Comparison of ENCODE assay signal across 16 cellular contexts in genomic region chr2:145984541-145984940, GRCh38.
DNase-seq lines count a peak whose midpoint lies in the region; ATAC-seq, FAIRE-seq and TF ChIP-seq lines count a peak whose summit lies in the region.
"Had no signal": no experiment of that assay in that cellular context is flagged by ENCODE, and none has a peak within 500 bp of the region (broad histone marks: within the 10 kb centered on the region; RNA-seq: fewer than 3 reads in every experiment).

No MANE protein-coding gene starts in this region.

- no peaks in the 10 kb centered on the region for H3K36me3 ChIP-seq in breast epithelium
- H3K36me3 ChIP-seq: adrenal gland, HAP-1 had no signal

- TF ChIP-seq CTCF in MCF 10A (IDR thresholded peaks at IDR 0.05; ENCODE audit: unreplicated experiment) (no peak), breast epithelium (IDR thresholded peaks at IDR 0.05) (no peak), HFFc6 (IDR thresholded peaks at IDR 0.05) (no peak)

- POLR2A ChIA-PET in MCF 10A (lab: Yijun Ruan, JAX), result no interaction called here

- intact Hi-C loops in MCF 10A (cut with micrococcal nuclease), result no loop called here
- intact Hi-C loops in breast epithelium (cut with DNase I; ENCODE audit: low total_unique reads), result loop anchor here (5.0 kb wide), 1 partner anchor 188 kb away; no protein-coding TSS in a partner anchor

- H3K36me3 Mint-ChIP-seq in MCF 10A (ENCODE audit: insufficient read depth, unreplicated experiment) (no peaks in the 10 kb centered on the region), HFFc6 (ENCODE audit: low read depth) (no peaks in the 10 kb centered on the region)
- H3K36me3 Mint-ChIP-seq: stimulated activated naive B cell treated with anti-CD40 and anti-IgM and Interleukin-4, amounts not matched to agents 10 μg/mL and 1 μg/mL and 100 μg/mL, for 72 hours had no signal

- no peaks in the 10 kb centered on the region for H3K4me1 ChIP-seq in breast epithelium
- H3K4me1 ChIP-seq: HAP-1 had no signal

- no peaks in the 10 kb centered on the region for H3K9me3 Mint-ChIP-seq in MCF 10A (ENCODE audit: unreplicated experiment)
- H3K9me3 Mint-ChIP-seq in HFFc6, result no peaks in the 10 kb centered on the region
- H3K9me3 Mint-ChIP-seq: stimulated activated naive B cell treated with anti-CD40 and anti-IgM and Interleukin-4, amounts not matched to agents 10 μg/mL and 1 μg/mL and 100 μg/mL, for 72 hours had no signal

- no TSS peak for BruUV-seq in MCF 10A (replicated peaks; lab: Mats Ljungman, UMichigan)

- H3K27ac ChIP-seq in breast epithelium, result no peak overlapping the region
- H3K27ac ChIP-seq: adrenal gland had no signal

- no peak for ATAC-seq in GM21737 (IDR thresholded peaks at IDR 0.05; ENCODE audit: unreplicated experiment)
- ATAC-seq: stimulated activated naive B cell treated with anti-CD40 and anti-IgM and Interleukin-4, amounts not matched to agents 10 μg/mL and 1 μg/mL and 100 μg/mL, for 72 hours had no signal

- H3K27me3 Mint-ChIP-seq in MCF 10A (ENCODE audit: insufficient read depth, unreplicated experiment), result no peaks in the 10 kb centered on the region
- no peaks in the 10 kb centered on the region for H3K27me3 Mint-ChIP-seq in HFFc6 (ENCODE audit: insufficient read depth)
- H3K27me3 Mint-ChIP-seq: stimulated activated naive B cell treated with anti-CD40 and anti-IgM and Interleukin-4, amounts not matched to agents 10 μg/mL and 1 μg/mL and 100 μg/mL, for 72 hours had no signal

- H3K4me3 ChIP-seq in breast epithelium, result no peak overlapping the region
- H3K4me3 ChIP-seq: adrenal gland, HAP-1 had no signal

- no peak for TF ChIP-seq POLR2A in breast epithelium (IDR thresholded peaks at IDR 0.05)

- H3K9me3 ChIP-seq in breast epithelium, result no peaks in the 10 kb centered on the region
- H3K9me3 ChIP-seq: adrenal gland, HAP-1 had no signal

- H3K27me3 ChIP-seq in breast epithelium, result no peaks in the 10 kb centered on the region
- H3K27me3 ChIP-seq: adrenal gland had no signal

- CTCF ChIA-PET in MCF 10A (lab: Yijun Ruan, JAX), result no interaction called here

- no peak for FAIRE-seq in urothelium cell line (lab: Jason Lieb, UNC)

- H3K27ac Mint-ChIP-seq in MCF 10A (ENCODE audit: low read depth, unreplicated experiment), result no peak overlapping the region
- H3K27ac Mint-ChIP-seq in HFFc6, result no peak overlapping the region
- H3K27ac Mint-ChIP-seq: stimulated activated naive B cell treated with anti-CD40 and anti-IgM and Interleukin-4, amounts not matched to agents 10 μg/mL and 1 μg/mL and 100 μg/mL, for 72 hours had no signal

- DNase-seq in MCF 10A (ENCODE audit: unreplicated experiment) (peak; percentile 85), breast epithelium (ENCODE audit: low spot score in 2 of 2) (no peak), amniotic epithelial cell (ENCODE audit: low read depth) (peak; percentile 89), glomerular visceral epithelial cell (ENCODE audit: extremely low spot score) (peak; percentile 56), urothelium cell line (ENCODE audit: low spot score) (peak; percentile 31), NCI-H2227 (lab: John Stamatoyannopoulos, UW; ENCODE audit: unreplicated experiment) (no peak), HFFc6 (no peak)
- DNase-seq: activated CD4-positive, CD25-positive, alpha-beta regulatory T cell; activated T-cell treated with anti-CD3 and anti-CD28 coated beads for 4 hours; adrenal gland; effector CD4-positive, alpha-beta T cell; NCI-H1694; posterior cingulate gyrus; stimulated activated naive B cell treated with anti-CD40 and anti-IgM and Interleukin-4, amounts not matched to agents 10 μg/mL and 1 μg/mL and 100 μg/mL, for 72 hours had no signal

- H3K4me1 Mint-ChIP-seq in MCF 10A (ENCODE audit: insufficient read depth, unreplicated experiment) (peaks cover 6% of the 10 kb centered on the region), HFFc6 (ENCODE audit: low read depth) (no peaks in the 10 kb centered on the region)
- H3K4me1 Mint-ChIP-seq: stimulated activated naive B cell treated with anti-CD40 and anti-IgM and Interleukin-4, amounts not matched to agents 10 μg/mL and 1 μg/mL and 100 μg/mL, for 72 hours had no signal

- H3K4me3 Mint-ChIP-seq in MCF 10A (ENCODE audit: unreplicated experiment), result no peak overlapping the region
- H3K4me3 Mint-ChIP-seq in HFFc6, result no peak overlapping the region
- H3K4me3 Mint-ChIP-seq: stimulated activated naive B cell treated with anti-CD40 and anti-IgM and Interleukin-4, amounts not matched to agents 10 μg/mL and 1 μg/mL and 100 μg/mL, for 72 hours had no signal

Comparison
In these comparisons a context has a peak if more than half of its experiments do, and no peak if none do; other contexts are left out.
1. DNase-seq: peak in MCF 10A (single experiment), amniotic epithelial cell (single experiment), glomerular visceral epithelial cell (single experiment) and urothelium cell line (single experiment); none in breast epithelium (0 of 2), NCI-H2227 (single experiment) and HFFc6 (single experiment).